In genomic region chr20:17859002-17859615, GRCh38 we compare ENCODE assay signal across 9 cellular contexts.
A peak's percentile ranks its signal among the peaks of the same experiment; 100 is the strongest.
DNase-seq lines count a peak whose midpoint lies in the region; ATAC-seq lines count a peak whose summit lies in the region.
"Had no signal": no experiment of that assay in that cellular context is flagged by ENCODE, and none has a peak within 500 bp of the region (broad histone marks: within the 10 kb centered on the region; RNA-seq: fewer than 3 reads in every experiment).

No MANE protein-coding gene starts in this region.

- H3K36me3 Mint-ChIP-seq in T-helper 17 cell (ENCODE audit: low read depth) = peaks cover 5% of the 10 kb centered on the region
- H3K36me3 Mint-ChIP-seq in stimulated activated memory B cell treated with anti-CD40 and anti-IgM and Interleukin-4, amounts not matched to agents 10 μg/mL and 1 μg/mL and 100 μg/mL, for 72 hours = no peaks in the 10 kb centered on the region

- no peak overlapping the region for H3K27ac Mint-ChIP-seq in T-helper 17 cell
- H3K27ac Mint-ChIP-seq in stimulated activated memory B cell treated with anti-CD40 and anti-IgM and Interleukin-4, amounts not matched to agents 10 μg/mL and 1 μg/mL and 100 μg/mL, for 72 hours = peak overlapping the region; percentile 48
- H3K27ac Mint-ChIP-seq: activated naive CD4-positive, alpha-beta T cell treated with anti-CD3 and anti-CD28 coated beads for 36 hours had no signal

- peaks cover 32% of the 10 kb centered on the region for H3K27me3 Mint-ChIP-seq in T-helper 17 cell
- H3K27me3 Mint-ChIP-seq in stimulated activated memory B cell treated with anti-CD40 and anti-IgM and Interleukin-4, amounts not matched to agents 10 μg/mL and 1 μg/mL and 100 μg/mL, for 72 hours = peaks cover 31% of the 10 kb centered on the region

- H3K9me3 Mint-ChIP-seq in stimulated activated memory B cell treated with anti-CD40 and anti-IgM and Interleukin-4, amounts not matched to agents 10 μg/mL and 1 μg/mL and 100 μg/mL, for 72 hours = no peaks in the 10 kb centered on the region
- H3K9me3 Mint-ChIP-seq: activated naive CD4-positive, alpha-beta T cell treated with anti-CD3 and anti-CD28 coated beads for 36 hours had no signal

- H3K4me1 Mint-ChIP-seq in T-helper 17 cell = peaks cover 38% of the 10 kb centered on the region
- peaks cover 85% of the 10 kb centered on the region for H3K4me1 Mint-ChIP-seq in stimulated activated memory B cell treated with anti-CD40 and anti-IgM and Interleukin-4, amounts not matched to agents 10 μg/mL and 1 μg/mL and 100 μg/mL, for 72 hours

- H3K9me3 ChIP-seq in T-helper 17 cell (ENCODE audit: control insufficient read depth, low read length, poor library complexity, severe bottlenecking) = no peaks in the 10 kb centered on the region

- ATAC-seq in HG02642 (IDR thresholded peaks at IDR 0.05; ENCODE audit: poor library complexity, unreplicated experiment) (peak; percentile 27), T-helper 17 cell (no peak)
- peak; percentile 44 for ATAC-seq in stimulated activated memory B cell treated with anti-CD40 and anti-IgM and Interleukin-4, amounts not matched to agents 10 μg/mL and 1 μg/mL and 100 μg/mL, for 72 hours

- peak overlapping the region; percentile 66 for H3K4me3 Mint-ChIP-seq in T-helper 17 cell
- no peak overlapping the region for H3K4me3 Mint-ChIP-seq in stimulated activated memory B cell treated with anti-CD40 and anti-IgM and Interleukin-4, amounts not matched to agents 10 μg/mL and 1 μg/mL and 100 μg/mL, for 72 hours
- H3K4me3 Mint-ChIP-seq: activated naive CD4-positive, alpha-beta T cell treated with anti-CD3 and anti-CD28 coated beads for 36 hours had no signal

- DNase-seq in NCI-H2196 (lab: John Stamatoyannopoulos, UW; ENCODE audit: unreplicated experiment) = peak; percentile 15
- no peak for DNase-seq in NCI-H2196 treated with DMSO at 0.1 percent for 48 hours (lab: John Stamatoyannopoulos, UW; ENCODE audit: unreplicated experiment)
- DNase-seq in T-helper 17 cell = no peak
- DNase-seq in SW 1271 (lab: John Stamatoyannopoulos, UW) = no peak
- DNase-seq in LoVo (ENCODE audit: low spot score) = no peak
- DNase-seq in NCI-H526 treated with DMSO at 0.1 percent for 48 hours (lab: John Stamatoyannopoulos, UW) = no peak
